In genomic region chr16:27025581-27025980, GRCh38 we compare ENCODE assay signal across 1 cellular context.
TF ChIP-seq lines count a peak whose summit lies in the region.

No MANE protein-coding gene starts in this region.

TF ChIP-seq in GM23338, 12 proteins besides CTCF, POLR2A, EP300 and RAD21 (continued from another document):
- TF ChIP-seq ZNF462 (CRISPR knock-in tag; IDR thresholded peaks at IDR 0.05) (no peak), POLR2AphosphoS5 (IDR thresholded peaks at IDR 0.05; ENCODE audit: low read depth) (no peak), EZH2phosphoT487 (IDR thresholded peaks at IDR 0.05; ENCODE audit: unreplicated experiment) (no peak), REST (IDR thresholded peaks at IDR 0.05; ENCODE audit: unreplicated experiment) (no peak)
TF ChIP-seq in GM23338: peak in this region for 0.
